Comparison of ENCODE assay signal across 8 cellular contexts in the genomic region with DNA sequence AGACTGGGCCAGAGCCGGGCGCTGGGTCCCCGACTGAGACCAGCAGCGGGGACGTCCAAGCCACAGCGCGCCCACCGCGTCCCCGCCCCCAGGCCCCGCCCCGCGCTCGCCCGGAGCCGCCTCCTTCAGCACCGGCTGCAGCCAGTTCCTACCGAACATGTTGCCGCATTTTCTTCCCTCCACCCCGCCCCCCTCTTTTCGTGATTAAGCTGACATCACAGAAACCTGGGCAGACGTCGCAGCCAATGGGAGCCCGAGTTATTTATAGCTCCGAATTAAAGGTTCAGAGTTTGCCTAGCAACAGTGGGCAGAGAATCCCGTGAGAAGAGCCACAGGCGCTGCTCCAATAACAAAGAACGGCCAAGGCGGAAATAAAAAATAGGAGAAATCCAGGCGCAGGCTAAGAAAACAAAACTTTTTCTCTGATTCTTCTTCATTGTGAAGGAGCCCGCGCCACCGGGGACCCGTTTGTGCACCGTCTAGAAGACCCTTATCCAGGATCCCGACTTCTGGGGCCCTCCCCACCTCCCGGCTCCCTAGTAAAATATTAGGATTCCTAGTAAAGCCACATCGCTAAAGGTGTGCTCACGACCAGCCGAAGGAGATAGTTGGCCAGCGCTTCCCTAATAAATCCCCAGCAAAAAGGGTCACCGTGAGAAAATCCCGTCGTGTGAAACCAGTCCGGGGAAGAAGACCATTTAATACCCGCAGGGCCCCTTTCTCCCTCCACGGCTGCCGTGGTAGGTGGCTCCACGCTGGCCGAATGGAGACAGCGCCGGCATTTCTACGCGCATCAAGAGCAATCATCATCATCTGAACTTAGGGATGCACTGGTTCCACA.
DNase-seq lines count a peak whose midpoint lies in the region; ATAC-seq, FAIRE-seq and TF ChIP-seq lines count a peak whose summit lies in the region.

No MANE protein-coding gene starts in this region.

- H2AK5ac ChIP-seq in trophoblast cell (ENCODE audit: low read length): peak overlapping the region; percentile 68

- FAIRE-seq in G401.6 (lab: Jason Lieb, UNC): peak; percentile 98

- H3K4me2 ChIP-seq in trophoblast cell (ENCODE audit: low read length): peak overlapping the region; percentile 63

- H3K27me3 ChIP-seq in trophoblast cell (ENCODE audit: insufficient read depth, low read length) (no peaks in the 10 kb centered on the region), tibial artery (no peaks in the 10 kb centered on the region)

- peaks cover 10% of the 10 kb centered on the region for H3K79me2 ChIP-seq in trophoblast cell (ENCODE audit: control insufficient read depth, insufficient read depth, low read length, poor library complexity)

- H3K4me1 ChIP-seq in trophoblast cell (ENCODE audit: control insufficient read depth in 1 of 2, insufficient read depth in 2 of 2, low read length in 2 of 2) (peaks cover 6% of the 10 kb centered on the region in 2 experiments), tibial artery (peaks cover 0 to 52% (median 8%) of the 10 kb centered on the region in 4 donors)

- H3K27me3 Mint-ChIP-seq in T-helper 2 cell treated with Interferon-gamma antibody and Interleukin-4, amounts not matched to agents 5 μg/mL and 100 μg/mL, for 36 hours (ENCODE audit: low read depth): peaks cover 73% of the 10 kb centered on the region

- peak overlapping the region; percentile 96 for H2BK5ac ChIP-seq in trophoblast cell (ENCODE audit: low read depth, low read length, poor library complexity)

- no CpG with 5 or more reads among the region's 54 CpGs for WGBS in trophoblast cell (ENCODE audit: extremely low coverage, insufficient coverage, insufficient read length)

- H2AFZ ChIP-seq in trophoblast cell (ENCODE audit: insufficient read depth, low read length, poor library complexity): no peak overlapping the region

- peak overlapping the region; percentile 91 for H4K91ac ChIP-seq in trophoblast cell (ENCODE audit: low read depth, low read length)

- H3K27ac ChIP-seq in trophoblast cell (ENCODE audit: low read depth, low read length): peak overlapping the region; percentile 66
- peak overlapping the region; percentile 90 to 94 for H3K27ac ChIP-seq in tibial artery

- H3K9me3 Mint-ChIP-seq in T-helper 2 cell treated with Interferon-gamma antibody and Interleukin-4, amounts not matched to agents 5 μg/mL and 100 μg/mL, for 36 hours: no peaks in the 10 kb centered on the region

- peak overlapping the region; percentile 56 for H3K27ac Mint-ChIP-seq in T-helper 2 cell treated with Interferon-gamma antibody and Interleukin-4, amounts not matched to agents 5 μg/mL and 100 μg/mL, for 36 hours

- peak overlapping the region; percentile 49 for H3K9ac ChIP-seq in trophoblast cell (ENCODE audit: low read length)

- peak overlapping the region; percentile 68 for H2BK120ac ChIP-seq in trophoblast cell (ENCODE audit: insufficient read depth, low read length, poor library complexity)

- H3K23ac ChIP-seq in trophoblast cell (ENCODE audit: low read length): no peak overlapping the region

- peak overlapping the region; percentile 97 for H3K4ac ChIP-seq in trophoblast cell (ENCODE audit: low read depth, low read length)

- no peaks in the 10 kb centered on the region for H3K36me3 Mint-ChIP-seq in T-helper 2 cell treated with Interferon-gamma antibody and Interleukin-4, amounts not matched to agents 5 μg/mL and 100 μg/mL, for 36 hours (ENCODE audit: low read depth)

- no peak overlapping the region for H2BK12ac ChIP-seq in trophoblast cell (ENCODE audit: low read length)

- ATAC-seq in HG02763 (IDR thresholded peaks at IDR 0.05; ENCODE audit: unreplicated experiment): peak; percentile 69
- ATAC-seq in left cardiac atrium: peak; percentile 83 to 85

- H3K14ac ChIP-seq in trophoblast cell (ENCODE audit: low read length): peak overlapping the region; percentile 90

- H4K8ac ChIP-seq in trophoblast cell (ENCODE audit: low read depth, low read length): peak overlapping the region; percentile 92

- H3K9me3 ChIP-seq in trophoblast cell (ENCODE audit: insufficient read depth, low read depth, low read length): no peaks in the 10 kb centered on the region
- H3K9me3 ChIP-seq in tibial artery: no peaks in the 10 kb centered on the region

- peaks cover 11% of the 10 kb centered on the region for H3K79me1 ChIP-seq in trophoblast cell (ENCODE audit: low read length)

- H3K36me3 ChIP-seq in trophoblast cell (ENCODE audit: control insufficient read depth in 1 of 2, insufficient read depth in 2 of 2, low read length in 2 of 2) (peaks cover 6 to 12% of the 10 kb centered on the region in 2 experiments), tibial artery (peaks cover 16 to 31% (median 25%) of the 10 kb centered on the region in 3 donors)

- peak overlapping the region; percentile 73 for H3K4me3 ChIP-seq in trophoblast cell (ENCODE audit: low read depth, low read length)
- H3K4me3 ChIP-seq in tibial artery: peak overlapping the region; percentile 63 to 84

- H3K18ac ChIP-seq in trophoblast cell (ENCODE audit: low read length): peak overlapping the region; percentile 76

- peak in 1 of 2 experiments; percentile 9 for TF ChIP-seq CTCF in tibial artery (IDR thresholded peaks at IDR 0.05)

- DNase-seq in NCI-H1930 (lab: John Stamatoyannopoulos, UW) (peak; percentile 97), anterior cingulate cortex (lab: John Stamatoyannopoulos, UW) (peak; percentile 56 to 97 (median 92)), left cardiac atrium (peak; percentile 94), trophoblast cell (peak; percentile 82 to 86), tibial artery (peak; percentile 98 to 99)
- DNase-seq in T-helper 2 cell treated with Interferon-gamma antibody and Interleukin-4, amounts not matched to agents 5 μg/mL and 100 μg/mL, for 36 hours (ENCODE audit: low spot score): peak; percentile 64

- H3K4me1 Mint-ChIP-seq in T-helper 2 cell treated with Interferon-gamma antibody and Interleukin-4, amounts not matched to agents 5 μg/mL and 100 μg/mL, for 36 hours (ENCODE audit: low read depth): peaks cover 20% of the 10 kb centered on the region

- peak overlapping the region; percentile 85 for H3K4me3 Mint-ChIP-seq in T-helper 2 cell treated with Interferon-gamma antibody and Interleukin-4, amounts not matched to agents 5 μg/mL and 100 μg/mL, for 36 hours

- intact Hi-C loops in left cardiac atrium (cut with DNase I) (loop anchor here (5.0 to 10.0 kb wide), 6 partner anchors 123 to 523 kb away; no protein-coding TSS in a partner anchor), tibial artery (cut with DNase I; ENCODE audit: low total_unique reads) (loop anchor here (2.0 to 5.0 kb wide), 4 partner anchors 37 to 528 kb away; no protein-coding TSS in a partner anchor)

- H4K12ac ChIP-seq in trophoblast cell (ENCODE audit: low read depth, low read length): peak overlapping the region; percentile 96

Comparison
In these comparisons a context has a peak if more than half of its experiments do, and no peak if none do; other contexts are left out.
1. Peak in every context shown above with its lines: DNase-seq, ATAC-seq, H3K4me3 ChIP-seq and H3K27ac ChIP-seq.